ENCODE assay signal across 1 cellular context in the genomic region with DNA sequence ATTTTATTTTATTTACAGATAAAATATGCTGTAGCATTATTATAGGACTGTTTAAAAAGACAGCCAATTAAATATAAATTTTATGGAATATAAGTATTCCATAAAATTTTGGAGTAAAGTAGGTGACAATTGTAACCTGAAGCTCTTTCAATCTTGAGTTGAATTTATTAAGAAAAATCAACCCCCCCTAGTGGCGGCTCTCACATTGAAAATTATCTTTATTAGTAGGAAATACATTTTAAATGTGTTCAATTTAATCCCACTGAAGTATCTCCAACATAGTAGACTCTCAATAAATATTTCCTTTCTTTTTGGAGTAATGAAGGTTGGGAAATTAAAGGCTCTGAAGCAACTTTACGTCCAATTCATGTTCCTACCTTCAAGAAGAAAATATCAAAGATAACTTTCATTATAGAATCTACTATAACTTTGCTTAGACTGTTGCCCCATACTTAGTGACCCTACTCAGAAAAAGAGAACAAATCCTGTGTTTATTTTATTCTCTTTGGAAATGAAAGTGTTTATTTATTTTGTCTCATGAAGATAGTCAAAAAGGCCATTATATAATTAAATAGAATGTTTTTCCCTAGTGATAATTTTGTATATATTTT.
TF ChIP-seq lines count a peak whose summit lies in the region.

No MANE protein-coding gene starts in this region.

TF ChIP-seq in endothelial cell of umbilical vein, 7 proteins besides CTCF, POLR2A, EP300 and RAD21:
- TF ChIP-seq POLR2AphosphoS5 (IDR thresholded peaks at IDR 0.05; ENCODE audit: insufficient read depth, low read depth, low read length) = no peak
- TF ChIP-seq, protein P1, sequence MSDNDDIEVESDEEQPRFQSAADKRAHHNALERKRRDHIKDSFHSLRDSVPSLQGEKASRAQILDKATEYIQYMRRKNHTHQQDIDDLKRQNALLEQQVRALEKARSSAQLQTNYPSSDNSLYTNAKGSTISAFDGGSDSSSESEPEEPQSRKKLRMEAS (IDR thresholded peaks at IDR 0.05; ENCODE audit: insufficient read depth, insufficient read length) = no peak
- TF ChIP-seq GATA2 (IDR thresholded peaks at IDR 0.05; ENCODE audit: insufficient read depth, insufficient read length, low read depth, low read length) = no peak
- TF ChIP-seq EZH2 (IDR thresholded peaks at IDR 0.05; ENCODE audit: borderline replicate concordance, low read depth, low read length, severe bottlenecking) = no peak
- TF ChIP-seq MYC (IDR thresholded peaks at IDR 0.05; ENCODE audit: low read depth, low read length) = no peak
- no peak for TF ChIP-seq JUN (IDR thresholded peaks at IDR 0.05; ENCODE audit: borderline replicate concordance, insufficient read depth, insufficient read length, low read depth)
- no peak for TF ChIP-seq FOS (IDR thresholded peaks at IDR 0.05; ENCODE audit: borderline replicate concordance, insufficient read depth, low read length)
TF ChIP-seq in endothelial cell of umbilical vein: peak in this region for 0.
